Comparison of ENCODE assay signal across 11 cellular contexts in the genomic region with DNA sequence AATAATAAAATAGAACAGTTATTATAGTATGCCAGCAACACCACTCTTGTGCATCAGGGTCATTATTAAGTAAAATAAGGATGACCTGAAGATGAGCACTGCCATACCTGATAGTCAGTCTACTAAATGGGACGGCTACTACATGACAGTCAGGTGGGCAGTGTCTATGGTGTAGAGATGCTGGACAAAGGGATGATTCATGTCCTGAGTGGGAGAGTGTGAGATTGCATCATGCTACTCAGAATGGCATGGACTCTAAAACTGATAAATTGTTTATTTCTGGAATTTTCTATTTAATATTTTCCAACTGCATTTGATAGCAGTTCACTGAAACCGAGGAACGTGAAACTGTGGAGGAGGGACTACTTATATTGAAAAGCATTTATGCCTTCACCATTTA. TPM values are rescaled to one million over a fixed set of nuclear protein-coding genes. Genes with fewer than 3 reads are reported as not detected.
DNase-seq lines count a peak whose midpoint lies in the region; ATAC-seq lines count a peak whose summit lies in the region.
"Had no signal": no experiment of that assay in that cellular context is flagged by ENCODE, and none has a peak within 500 bp of the region (broad histone marks: within the 10 kb centered on the region; RNA-seq: fewer than 3 reads in every experiment).

No MANE protein-coding gene starts in this region.

- ATAC-seq in HG03457 (IDR thresholded peaks at IDR 0.05; ENCODE audit: unreplicated experiment) = no peak

- DNase-seq in Daoy (ENCODE audit: low read depth) (peak; percentile 35), NCI-H69 (lab: John Stamatoyannopoulos, UW) (peak; percentile 22), dermis microvascular lymphatic vessel endothelial cell (ENCODE audit: low read depth in 2 of 2) (peak; percentile 61 to 80), lung microvascular endothelial cell (ENCODE audit: low read depth in 2 of 2) (peak; percentile 70 to 72), iPS-NIHi7 (ENCODE audit: extremely low spot score) (no peak), NCI-H446 treated with DMSO at 0.1 percent for 48 hours (lab: John Stamatoyannopoulos, UW) (no peak)
- DNase-seq in stimulated activated CD4-positive, alpha-beta T cell treated with anti-CD3 and anti-CD28 coated beads, Interleukin-4, amount 100 ng/mL, for 24 hours = no peak
- DNase-seq: activated CD8-positive, alpha-beta memory T cell treated with anti-CD3 and anti-CD28 coated beads, Interleukin-2, amount 50 U/mL, for 48 hours; CD4-positive, alpha-beta T cell; effector CD4-positive, alpha-beta T cell had no signal

RNA-seq across cellular contexts. Expression of a gene that starts 38.8 kb away (rescaled TPM):
- total RNA-seq in Daoy (2014; rRNA removed; shearing (Covaris generic)) = 47.4 and 50.5 TPM in 2 replicates
- total RNA-seq in dermis microvascular lymphatic vessel endothelial cell (36.2 and 53.7 TPM in 2 replicates), lung microvascular endothelial cell (31.6 and 50.8 TPM in 2 replicates)

Comparison
In these comparisons a context has a peak if more than half of its experiments do, and no peak if none do; other contexts are left out.
1. DNase-seq: peak in Daoy (single experiment), NCI-H69 (single experiment), dermis microvascular lymphatic vessel endothelial cell (2 of 2) and lung microvascular endothelial cell (2 of 2); none in iPS-NIHi7 (single experiment), NCI-H446 treated with DMSO at 0.1 percent for 48 hours (single experiment) and stimulated activated CD4-positive, alpha-beta T cell treated with anti-CD3 and anti-CD28 coated beads, Interleukin-4, amount 100 ng/mL, for 24 hours (single experiment).